22 cellular contexts compared by ENCODE assay signal in the genomic region with DNA sequence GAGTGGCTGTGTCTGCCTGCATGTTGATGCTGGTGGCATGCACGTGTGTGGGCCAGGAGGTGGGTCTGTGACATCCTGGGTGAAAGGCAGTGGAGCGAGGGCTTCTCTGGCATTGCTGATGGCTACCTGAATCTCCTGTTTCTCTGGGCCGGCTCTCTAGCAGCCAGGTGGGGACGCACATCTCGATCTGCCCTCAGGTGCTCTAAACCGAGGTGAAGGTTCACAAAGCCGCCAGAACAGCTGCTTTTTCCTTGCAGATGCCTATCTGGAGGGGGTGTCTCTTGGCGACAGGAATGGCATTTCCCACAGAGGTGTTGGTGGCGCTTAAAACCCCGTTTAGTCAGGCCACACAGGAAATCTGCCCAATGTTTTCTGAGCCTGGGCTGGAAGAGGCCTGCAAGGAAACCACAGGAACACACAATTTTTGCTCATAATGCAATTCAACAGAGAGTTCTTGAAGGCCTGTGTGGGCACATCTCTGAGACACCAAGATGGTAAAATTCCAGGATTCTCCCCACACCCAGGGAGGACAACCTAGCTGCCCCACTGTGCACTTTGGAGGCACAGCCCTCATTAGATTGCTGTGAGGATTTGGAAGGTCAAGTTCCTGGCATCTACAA. TPM values are rescaled to one million over a fixed set of nuclear protein-coding genes. Genes with fewer than 3 reads are reported as not detected.
DNase-seq lines count a peak whose midpoint lies in the region; ATAC-seq and TF ChIP-seq lines count a peak whose summit lies in the region.
"Had no signal": no experiment of that assay in that cellular context is flagged by ENCODE, and none has a peak within 500 bp of the region (broad histone marks: within the 10 kb centered on the region; RNA-seq: fewer than 3 reads in every experiment).

No MANE protein-coding gene starts in this region.

- intact Hi-C loops in PC-9 (cut with micrococcal nuclease; ENCODE audit: unreplicated experiment) = no loop called here
- intact Hi-C loops in transverse colon (cut with DNase I; ENCODE audit: low total_unique reads) = loop anchor here (5.0 kb wide), 1 partner anchor 172 kb away; no protein-coding TSS in a partner anchor

- no peak overlapping the region for H4K8ac ChIP-seq in trophoblast cell (ENCODE audit: low read depth, low read length)

- no peak overlapping the region for H2BK12ac ChIP-seq in trophoblast cell (ENCODE audit: low read length)

- H3K27ac ChIP-seq in PC-9 = no peak overlapping the region
- no peak overlapping the region for H3K27ac ChIP-seq in trophoblast cell (ENCODE audit: low read depth, low read length)
- no peak overlapping the region for H3K27ac ChIP-seq in substantia nigra (ENCODE audit: low read depth, low read length, poor library complexity, severe bottlenecking)
- H3K27ac ChIP-seq in transverse colon = no peak overlapping the region
- H3K27ac ChIP-seq: A549, BLaER1, KMS-11 had no signal

- H3K79me1 ChIP-seq in trophoblast cell (ENCODE audit: low read length) = no peaks in the 10 kb centered on the region

- no peak overlapping the region for H4K12ac ChIP-seq in trophoblast cell (ENCODE audit: low read depth, low read length)

- TF ChIP-seq CTCF in PC-9 (conservative IDR thresholded peaks at IDR 0.05) (no peak), transverse colon (IDR thresholded peaks at IDR 0.05) (no peak)

- H3K4me3 Mint-ChIP-seq in activated CD8-positive, alpha-beta memory T cell treated with anti-CD3 and anti-CD28 coated beads, Interleukin-2, amount 10 ng/mL, durations not matched to agents 7 days and 5 days = no peak overlapping the region
- H3K4me3 Mint-ChIP-seq: CD4-positive, alpha-beta memory T cell; HFFc6 had no signal

- no peak overlapping the region; the same call in 1 of the 2 replicates for H3K4me2 ChIP-seq in PC-9
- H3K4me2 ChIP-seq in trophoblast cell (ENCODE audit: low read length) = no peak overlapping the region
- H3K4me2 ChIP-seq: A549, BLaER1, KMS-11 had no signal

- H3K27me3 ChIP-seq in PC-9 (ENCODE audit: insufficient read depth, low read depth) (no peaks in the 10 kb centered on the region), trophoblast cell (ENCODE audit: insufficient read depth, low read length) (no peaks in the 10 kb centered on the region), transverse colon (no peaks in the 10 kb centered on the region)
- H3K27me3 ChIP-seq: MG63 had no signal

- in situ Hi-C loops in transverse colon (cut with MboI; ENCODE audit: low pct_ligation_motif_present in 1 of 4, low pct_unique_long_range_greater_than_20kb in 1 of 4, low sequenced_read_pairs in 3 of 4) = loop anchor here (5.0 to 25.0 kb wide), 5 partner anchors 169 to 448 kb away; no protein-coding TSS in a partner anchor

- H2AK5ac ChIP-seq in trophoblast cell (ENCODE audit: low read length) = no peak overlapping the region

- no peaks in the 10 kb centered on the region for H3K9me3 Mint-ChIP-seq in activated CD8-positive, alpha-beta memory T cell treated with anti-CD3 and anti-CD28 coated beads, Interleukin-2, amount 10 ng/mL, durations not matched to agents 7 days and 5 days (ENCODE audit: low read depth)
- H3K9me3 Mint-ChIP-seq: CD4-positive, alpha-beta memory T cell; HFFc6 had no signal

- POLR2A ChIA-PET in PC-9 (lab: Charles Lee; ENCODE audit: unreplicated experiment) = interaction anchor here (0.6 kb wide), 1 partner anchor 88 kb away, joined by 4 read pairs; no protein-coding TSS in a partner anchor

- ATAC-seq in activated CD8-positive, alpha-beta memory T cell treated with anti-CD3 and anti-CD28 coated beads, Interleukin-2, amount 10 ng/mL, durations not matched to agents 7 days and 5 days = no peak
- ATAC-seq: A549, HepG2, Panc1, Right ventricle myocardium inferior had no signal

- no peak overlapping the region for H3K14ac ChIP-seq in trophoblast cell (ENCODE audit: low read length)

- BruUV-seq in PC-9 (replicated peaks; lab: Mats Ljungman, UMichigan) = no TSS peak

- no peak overlapping the region for H4K91ac ChIP-seq in trophoblast cell (ENCODE audit: low read depth, low read length)

- H4K20me1 ChIP-seq in PC-9 (ENCODE audit: insufficient read depth) = no peaks in the 10 kb centered on the region
- H4K20me1 ChIP-seq: BLaER1 had no signal

- H3K4me3 ChIP-seq in PC-9 (no peak overlapping the region), trophoblast cell (ENCODE audit: low read depth, low read length) (no peak overlapping the region), transverse colon (no peak overlapping the region)
- H3K4me3 ChIP-seq: A549, BLaER1, MG63 had no signal

- H3K36me3 Mint-ChIP-seq in activated CD8-positive, alpha-beta memory T cell treated with anti-CD3 and anti-CD28 coated beads, Interleukin-2, amount 10 ng/mL, durations not matched to agents 7 days and 5 days = no peaks in the 10 kb centered on the region
- H3K36me3 Mint-ChIP-seq: CD4-positive, alpha-beta memory T cell had no signal

- H3K9me2 ChIP-seq in PC-9 (ENCODE audit: insufficient read depth) = no peaks in the 10 kb centered on the region

- WGBS in trophoblast cell (ENCODE audit: extremely low coverage, insufficient coverage, insufficient read length) = no CpG with 5 or more reads among the region's 10 CpGs
- WGBS in transverse colon (ENCODE audit: low coverage in 1 of 2), 2 donors = 0 to 78% methylated on average over 1 to 10 of the region's 10 CpGs

- DNase-seq in ELF-1 (ENCODE audit: low read depth, low spot score) (peak; percentile 44), PC-9 (peak; percentile 56), iPS-NIHi7 (ENCODE audit: extremely low spot score) (peak; percentile 22), trophoblast cell (peak; percentile 41 to 62), substantia nigra (lab: John Stamatoyannopoulos, UW) (no peak), transverse colon (no peak)
- no peak for DNase-seq in activated CD8-positive, alpha-beta memory T cell treated with anti-CD3 and anti-CD28 coated beads, Interleukin-2, amount 10 ng/mL, durations not matched to agents 7 days and 5 days
- DNase-seq: CD4-positive, alpha-beta memory T cell; DMS53; HFFc6; MG63; NCI-H1048; NCI-H1436; NCI-H2029; NCI-H345; NCI-H524 treated with DMSO at 0.1 percent for 48 hours had no signal

- H3K4ac ChIP-seq in trophoblast cell (ENCODE audit: low read depth, low read length) = no peak overlapping the region

- H3K4me1 Mint-ChIP-seq in activated CD8-positive, alpha-beta memory T cell treated with anti-CD3 and anti-CD28 coated beads, Interleukin-2, amount 10 ng/mL, durations not matched to agents 7 days and 5 days = peaks cover 19% of the 10 kb centered on the region

- H3K4me1 ChIP-seq in PC-9 (replicated peaks; ENCODE audit: insufficient read depth) (peaks cover 36% of the 10 kb centered on the region), trophoblast cell (ENCODE audit: control insufficient read depth in 1 of 2, insufficient read depth in 2 of 2, low read length in 2 of 2) (peaks cover 18 to 28% of the 10 kb centered on the region in 2 experiments), transverse colon (peaks cover 0 to 28% (median 14%) of the 10 kb centered on the region in 4 donors)

- H3K27ac Mint-ChIP-seq in activated CD8-positive, alpha-beta memory T cell treated with anti-CD3 and anti-CD28 coated beads, Interleukin-2, amount 10 ng/mL, durations not matched to agents 7 days and 5 days = no peak overlapping the region
- H3K27ac Mint-ChIP-seq: CD4-positive, alpha-beta memory T cell; HFFc6 had no signal

- no peak for TF ChIP-seq EP300 in transverse colon (IDR thresholded peaks at IDR 0.05; ENCODE audit: low read depth)

- H3K9ac ChIP-seq in trophoblast cell (ENCODE audit: low read length) = no peak overlapping the region
- H3K9ac ChIP-seq: BLaER1, KMS-11 had no signal

- H3K18ac ChIP-seq in trophoblast cell (ENCODE audit: low read length) = no peak overlapping the region

- H3K36me3 ChIP-seq in PC-9 (ENCODE audit: low read depth) = no peaks in the 10 kb centered on the region
- no peaks in the 10 kb centered on the region for H3K36me3 ChIP-seq in trophoblast cell (ENCODE audit: control insufficient read depth in 1 of 2, insufficient read depth in 2 of 2, low read length in 2 of 2)
- H3K36me3 ChIP-seq in transverse colon = no peaks in the 10 kb centered on the region
- H3K36me3 ChIP-seq: BLaER1, MG63 had no signal

- no peak for TF ChIP-seq POLR2A in transverse colon (IDR thresholded peaks at IDR 0.05)

- H2BK5ac ChIP-seq in trophoblast cell (ENCODE audit: low read depth, low read length, poor library complexity) = no peak overlapping the region

- CTCF ChIA-PET in PC-9 (lab: Charles Lee) = interaction anchor here (1.7 kb wide), 1 partner anchor 174 kb away, joined by 3 read pairs; no protein-coding TSS in a partner anchor
- CTCF ChIA-PET in activated CD8-positive, alpha-beta memory T cell treated with anti-CD3 and anti-CD28 coated beads, Interleukin-2, amount 10 ng/mL, durations not matched to agents 7 days and 5 days (lab: Charles Lee) = interaction anchor here (0.6 to 2.0 kb wide), 2 partner anchors 53 to 173 kb away, joined by 3 to 11 read pairs; no protein-coding TSS in a partner anchor

- H2AFZ ChIP-seq in PC-9 (no peak overlapping the region), trophoblast cell (ENCODE audit: insufficient read depth, low read length, poor library complexity) (no peak overlapping the region)

- peaks cover 20% of the 10 kb centered on the region for H3F3A ChIP-seq in PC-9 (ENCODE audit: insufficient read depth, low read depth)

- H3K79me2 ChIP-seq in PC-9 (ENCODE audit: low read depth) = no peaks in the 10 kb centered on the region
- H3K79me2 ChIP-seq in trophoblast cell (ENCODE audit: control insufficient read depth, insufficient read depth, low read length, poor library complexity) = no peaks in the 10 kb centered on the region

- no peak overlapping the region for H3K23ac ChIP-seq in trophoblast cell (ENCODE audit: low read length)

- peaks cover 46% of the 10 kb centered on the region for H3K27me3 Mint-ChIP-seq in activated CD8-positive, alpha-beta memory T cell treated with anti-CD3 and anti-CD28 coated beads, Interleukin-2, amount 10 ng/mL, durations not matched to agents 7 days and 5 days

- H2BK120ac ChIP-seq in trophoblast cell (ENCODE audit: insufficient read depth, low read length, poor library complexity) = no peak overlapping the region

- H3K9me3 ChIP-seq in PC-9 (ENCODE audit: insufficient read depth, low read depth) = no peaks in the 10 kb centered on the region
- H3K9me3 ChIP-seq in trophoblast cell (ENCODE audit: insufficient read depth, low read depth, low read length) = no peaks in the 10 kb centered on the region
- no peaks in the 10 kb centered on the region for H3K9me3 ChIP-seq in transverse colon
- H3K9me3 ChIP-seq: A549, BLaER1, MG63 had no signal

RNA-seq across cellular contexts. Expression of gene TMEM158, which starts 11.9 kb away (rescaled TPM):
- total RNA-seq in PC-9 (2021) = 7.5 and 11.9 TPM in 2 replicates
- 1.8 and 1.9 TPM in 2 replicates for polyA plus RNA-seq in trophoblast cell (2013)
- 10 to 100 TPM in 1 of 4 donors, 1 to 10 TPM in 1, under 1 TPM in 1, not detected in 1; 0.82 to 23.9 (median 1.7) TPM for total RNA-seq in transverse colon
- total RNA-seq in activated CD8-positive, alpha-beta memory T cell treated with anti-CD3 and anti-CD28 coated beads, Interleukin-2, amount 10 ng/mL, durations not matched to agents 7 days and 5 days = under 1 TPM; 0.15 to 0.35 TPM
- total RNA-seq: CD4-positive, alpha-beta memory T cell had no signal
- polyA plus RNA-seq: CD4-positive, alpha-beta memory T cell; HepG2 had no signal

Comparison
In these comparisons a context has a peak if more than half of its experiments do, and no peak if none do; other contexts are left out.
1. DNase-seq: peak in ELF-1 (single experiment), PC-9 (2 of 2), iPS-NIHi7 (single experiment) and trophoblast cell (2 of 2); none in substantia nigra (0 of 49), transverse colon (single experiment) and activated CD8-positive, alpha-beta memory T cell treated with anti-CD3 and anti-CD28 coated beads, Interleukin-2, amount 10 ng/mL, durations not matched to agents 7 days and 5 days (single experiment).